28 cellular contexts compared by ENCODE assay signal in genomic region chr13:98246538-98247172, GRCh38.
A peak's percentile ranks its signal among the peaks of the same experiment; 100 is the strongest.
DNase-seq lines count a peak whose midpoint lies in the region; ATAC-seq and TF ChIP-seq lines count a peak whose summit lies in the region.
"Had no signal": no experiment of that assay in that cellular context is flagged by ENCODE, and none has a peak within 500 bp of the region (broad histone marks: within the 10 kb centered on the region; RNA-seq: fewer than 3 reads in every experiment).

No MANE protein-coding gene starts in this region.

- H3K23ac ChIP-seq in IMR-90 (ENCODE audit: low read depth, low read length) = no peak overlapping the region

- CTCF ChIA-PET in IMR-90 (lab: Yijun Ruan, JAX) = no interaction called here

- peak overlapping the region in 1 of 2 experiments; percentile 21; a peak in 1 of 4 replicates for H4K8ac ChIP-seq in IMR-90 (ENCODE audit: low read depth in 2 of 2, low read length in 2 of 2)

- dilution Hi-C loops in IMR-90 (cut with HindIII; ENCODE audit: low sequenced_read_pairs, unreplicated experiment) = no loop called here

- intact Hi-C loops in IMR-90 (cut with micrococcal nuclease) = no loop called here

- H4K91ac ChIP-seq in IMR-90 (ENCODE audit: insufficient read depth, low read depth, low read length) = no peak overlapping the region

- no peak overlapping the region for H2BK20ac ChIP-seq in IMR-90 (ENCODE audit: low read depth, low read length)

- H2AK9ac ChIP-seq in IMR-90 (replicated peaks; ENCODE audit: low read depth, low read length, poor library complexity) = no peak overlapping the region

- H3K56ac ChIP-seq in IMR-90 (ENCODE audit: extremely low read depth, insufficient read depth, low read length) = no peak overlapping the region

- no peak for TF ChIP-seq RAD21 in IMR-90 (IDR thresholded peaks at IDR 0.05; ENCODE audit: low read length)

- no peak overlapping the region for H3K4ac ChIP-seq in IMR-90 (ENCODE audit: low read depth, low read length)

- H3K14ac ChIP-seq in IMR-90 (replicated peaks; ENCODE audit: low read depth, low read length) = no peak overlapping the region

- peaks cover 25% of the 10 kb centered on the region for H3K9me1 ChIP-seq in IMR-90 (ENCODE audit: insufficient read depth, low read length)

- peaks cover 38 to 72% of the 10 kb centered on the region in 2 experiments for H3K79me1 ChIP-seq in IMR-90 (ENCODE audit: low read depth in 1 of 2, low read length in 2 of 2)

- peaks cover 4% of the 10 kb centered on the region; the same call in 1 of the 2 replicates for H3K36me3 ChIP-seq in IMR-90 (ENCODE audit: control insufficient read depth, insufficient read depth, low read length)
- H3K36me3 ChIP-seq: BLaER1, breast epithelium, heart right ventricle, SJSA1, upper lobe of left lung had no signal

- POLR2A ChIA-PET in IMR-90 (lab: Charles Lee; ENCODE audit: unreplicated experiment) = no interaction called here

- ATAC-seq in IMR-90 (ENCODE audit: low read depth) (no peak), left lobe of liver (peak; percentile 57), GM18873 (IDR thresholded peaks at IDR 0.05; ENCODE audit: low FRiP score, unreplicated experiment) (no peak)
- ATAC-seq: GM12878, heart right ventricle, psoas muscle, T-cell, WTC11 had no signal

- H3K4me1 Mint-ChIP-seq in osteocyte (ENCODE audit: unreplicated experiment) = peaks cover 42% of the 10 kb centered on the region
- H3K4me1 Mint-ChIP-seq: activated CD4-positive, alpha-beta T cell treated with anti-CD3 and anti-CD28 coated beads, Interleukin-2, amount 10 ng/mL, durations not matched to agents 7 days and 5 days; T-cell had no signal

- TF ChIP-seq CTCF in IMR-90 (conservative IDR thresholded peaks at IDR 0.05; ENCODE audit: low read depth, low read length) = no peak
- TF ChIP-seq CTCF in osteocyte (IDR thresholded peaks at IDR 0.05) = no peak

- no peak overlapping the region for H3K27ac ChIP-seq in IMR-90 (ENCODE audit: insufficient read depth, low read length)
- H3K27ac ChIP-seq: BLaER1, breast epithelium, heart right ventricle, psoas muscle, SJSA1, upper lobe of left lung had no signal

- no peak overlapping the region for H2BK15ac ChIP-seq in IMR-90 (ENCODE audit: low read depth, low read length)

- no peak overlapping the region for H2BK5ac ChIP-seq in IMR-90 (ENCODE audit: low read depth, low read length, poor library complexity, severe bottlenecking)

- no peak overlapping the region for H2AK5ac ChIP-seq in IMR-90 (ENCODE audit: low read depth, low read length)

- in situ Hi-C loops in IMR-90 (cut with MboI; ENCODE audit: low sequenced_read_pairs) = no loop called here

- 100% methylated on average over 5 of the region's 11 CpGs; no CpG with 5 or more reads in 1 of the 2 experiments for WGBS in IMR-90 (ENCODE audit: extremely low coverage in 2 of 2, insufficient read length in 1 of 2), 2 experiments

- no TSS peak for BruUV-seq in IMR-90 (replicated peaks; lab: Mats Ljungman, UMichigan)

- no peak overlapping the region for H3K9ac ChIP-seq in IMR-90 (ENCODE audit: low read depth, low read length)
- H3K9ac ChIP-seq: BLaER1 had no signal

- H4K5ac ChIP-seq in IMR-90 (ENCODE audit: low read depth, low read length) = no peak overlapping the region

- H3K9me3 Mint-ChIP-seq in osteocyte (ENCODE audit: unreplicated experiment) = no peaks in the 10 kb centered on the region
- H3K9me3 Mint-ChIP-seq: activated CD4-positive, alpha-beta T cell treated with anti-CD3 and anti-CD28 coated beads, Interleukin-2, amount 10 ng/mL, durations not matched to agents 7 days and 5 days; T-cell; WTC11 had no signal

- H3K4me3 Mint-ChIP-seq in osteocyte (ENCODE audit: unreplicated experiment) = no peak overlapping the region
- H3K4me3 Mint-ChIP-seq: activated CD4-positive, alpha-beta T cell treated with anti-CD3 and anti-CD28 coated beads, Interleukin-2, amount 10 ng/mL, durations not matched to agents 7 days and 5 days; activated naive CD8-positive, alpha-beta T cell; T-cell; WTC11 had no signal

- no peak overlapping the region for H3K4me2 ChIP-seq in IMR-90 (ENCODE audit: low read depth, low read length)
- H3K4me2 ChIP-seq: BLaER1 had no signal

- peak overlapping the region; percentile 0 for H3K27ac Mint-ChIP-seq in osteocyte (ENCODE audit: unreplicated experiment)
- H3K27ac Mint-ChIP-seq: activated CD4-positive, alpha-beta T cell treated with anti-CD3 and anti-CD28 coated beads, Interleukin-2, amount 10 ng/mL, durations not matched to agents 7 days and 5 days; activated naive CD8-positive, alpha-beta T cell; T-cell had no signal

- no peak for TF ChIP-seq POLR2A in IMR-90 (IDR thresholded peaks at IDR 0.05; ENCODE audit: low read depth, low read length)

- H3K9me3 ChIP-seq in IMR-90 (ENCODE audit: control insufficient read depth, insufficient read depth, low read length) = no peaks in the 10 kb centered on the region
- H3K9me3 ChIP-seq: BLaER1, breast epithelium, heart right ventricle, psoas muscle, SJSA1, upper lobe of left lung had no signal

- H3K36me3 Mint-ChIP-seq in osteocyte (ENCODE audit: unreplicated experiment) = peaks cover 12% of the 10 kb centered on the region
- H3K36me3 Mint-ChIP-seq: activated naive CD8-positive, alpha-beta T cell; T-cell; WTC11 had no signal

- peaks cover 10% of the 10 kb centered on the region; the same call in 1 of the 2 replicates for H4K20me1 ChIP-seq in IMR-90 (ENCODE audit: insufficient read depth, low read length)
- H4K20me1 ChIP-seq: BLaER1 had no signal

- no peak overlapping the region for H3K18ac ChIP-seq in IMR-90 (ENCODE audit: low read depth, low read length)

- H3K4me3 ChIP-seq in IMR-90 (ENCODE audit: insufficient read depth, low read depth, low read length) = no peak overlapping the region
- H3K4me3 ChIP-seq: BLaER1, breast epithelium, GM12878, heart right ventricle, psoas muscle, SJSA1, upper lobe of left lung had no signal

- no peaks in the 10 kb centered on the region for H3K27me3 Mint-ChIP-seq in osteocyte (ENCODE audit: unreplicated experiment)

- no peaks in the 10 kb centered on the region for H3K27me3 ChIP-seq in IMR-90 (ENCODE audit: control insufficient read depth, insufficient read depth, low read length)
- H3K27me3 ChIP-seq: BLaER1, breast epithelium, heart right ventricle, SJSA1, upper lobe of left lung had no signal

- H2BK120ac ChIP-seq in IMR-90 (ENCODE audit: low read depth, low read length) = no peak overlapping the region

- peak; percentile 16 for DNase-seq in IMR-90
- DNase-seq in NCI-H82 treated with DMSO at 0.1 percent for 48 hours (lab: John Stamatoyannopoulos, UW; ENCODE audit: unreplicated experiment) = peak; percentile 11
- DNase-seq in left lobe of liver (ENCODE audit: low spot score) = no peak
- DNase-seq in osteocyte (ENCODE audit: extremely low spot score, unreplicated experiment) = no peak
- DNase-seq in stimulated activated CD4-positive, alpha-beta T cell treated with anti-CD3 and anti-CD28 coated beads, Interleukin-2, amount 100 ng/mL, for 24 hours = no peak
- DNase-seq in Kasumi-1 (lab: John Stamatoyannopoulos, UW) = no peak
- DNase-seq: activated CD4-positive, alpha-beta T cell treated with anti-CD3 and anti-CD28 coated beads, Interleukin-2, amount 10 ng/mL, durations not matched to agents 7 days and 5 days; activated effector memory CD4-positive, alpha-beta T cell treated with Interleukin-2 at 50 U/mL for 16 hours; activated T-cell treated with anti-CD3 and anti-CD28 coated beads, Interleukin-2, amount 50 U/mL, for 1 hour; DMS153; heart right ventricle; kidney glomerular epithelial cell; MV-4-11; NCI-H1694; NCI-H2227 treated with DMSO at 0.1 percent for 48 hours; NCI-H748 treated with DMSO at 0.1 percent for 48 hours; psoas muscle; RPMI8226; stimulated activated CD4-positive, alpha-beta T cell treated with anti-CD3 and anti-CD28 coated beads, Interleukin-4, amount 100 ng/mL, for 4 hours; T-cell; upper lobe of left lung had no signal

- H3K4me1 ChIP-seq in IMR-90 (ENCODE audit: control insufficient read depth, insufficient read depth, low read length) = no peaks in the 10 kb centered on the region
- H3K4me1 ChIP-seq: BLaER1, breast epithelium, heart right ventricle, psoas muscle, upper lobe of left lung had no signal

- H2AFZ ChIP-seq in IMR-90 (replicated peaks; ENCODE audit: low read length, poor library complexity) = no peak overlapping the region

TF ChIP-seq in IMR-90, 13 proteins besides CTCF, POLR2A, EP300 and RAD21:
- TF ChIP-seq SMC3 (IDR thresholded peaks at IDR 0.05; ENCODE audit: low read depth, low read length) (no peak), CHD1 (IDR thresholded peaks at IDR 0.05; ENCODE audit: low read depth, low read length) (no peak), ELK1 (IDR thresholded peaks at IDR 0.05; ENCODE audit: borderline replicate concordance, low read depth, low read length) (no peak), MAZ (IDR thresholded peaks at IDR 0.05; ENCODE audit: borderline replicate concordance, low read depth, low read length) (no peak), NFE2L2 (IDR thresholded peaks at IDR 0.05; ENCODE audit: low read depth, low read length) (no peak), USF2 (IDR thresholded peaks at IDR 0.05; ENCODE audit: low read depth, low read length) (no peak), FOS (IDR thresholded peaks at IDR 0.05; ENCODE audit: low read depth, low read length) (no peak), BHLHE40 (IDR thresholded peaks at IDR 0.05; ENCODE audit: low read depth, low read length) (no peak), RCOR1 (IDR thresholded peaks at IDR 0.05; ENCODE audit: insufficient replicate concordance, low read length) (no peak), CEBPB (IDR thresholded peaks at IDR 0.05; ENCODE audit: low read depth, low read length) (no peak), MAFK (IDR thresholded peaks at IDR 0.05; ENCODE audit: low read depth, low read length) (no peak)

Comparison
In these comparisons a context has a peak if more than half of its experiments do, and no peak if none do; other contexts are left out.
1. DNase-seq: peak in IMR-90 (single experiment) and NCI-H82 treated with DMSO at 0.1 percent for 48 hours (single experiment); none in left lobe of liver (single experiment), osteocyte (single experiment), stimulated activated CD4-positive, alpha-beta T cell treated with anti-CD3 and anti-CD28 coated beads, Interleukin-2, amount 100 ng/mL, for 24 hours (0 of 2) and Kasumi-1 (0 of 2).